Comparison of ENCODE assay signal across 19 cellular contexts in genomic region chr14:67733609-67734008, GRCh38. TPM values are rescaled to one million over a fixed set of nuclear protein-coding genes. Genes with fewer than 3 reads are reported as not detected.
"Had no signal": no experiment of that assay in that cellular context is flagged by ENCODE, and none has a peak within 500 bp of the region (broad histone marks: within the 10 kb centered on the region; RNA-seq: fewer than 3 reads in every experiment).

No MANE protein-coding gene starts in this region.

- DNase-seq: activated CD4-positive, alpha-beta memory T cell treated with anti-CD3 and anti-CD28 coated beads, Interleukin-2, amount 10 ng/mL, durations not matched to agents 7 days and 5 days; activated CD4-positive, alpha-beta T cell treated with anti-CD3 and anti-CD28 coated beads for 4 hours; activated effector memory CD4-positive, alpha-beta T cell treated with Interleukin-2 at 50 U/mL for 16 hours; activated T-cell treated with anti-CD3 and anti-CD28 coated beads, Interleukin-2, amount 50 U/mL, for 24 hours; midbrain; naive thymus-derived CD4-positive, alpha-beta T cell; posterior cingulate gyrus; stimulated activated CD4-positive, alpha-beta T cell treated with anti-CD3 and anti-CD28 coated beads, Interleukin-4, amount 100 ng/mL, for 4 hours; stimulated activated CD8-positive, alpha-beta memory T cell treated with anti-CD3 and anti-CD28 coated beads, Interleukin-4, amount 100 ng/mL, for 48 hours; stimulated activated naive CD4-positive, alpha-beta T cell treated with Interleukin-2 at 50 U/mL for 16 hours; substantia nigra; T-helper 2 cell; transverse colon had no signal

- FAIRE-seq: colon, endometrium had no signal

RNA-seq across cellular contexts. Expression of gene RDH12, which starts 31.9 kb away (rescaled TPM):
- total RNA-seq: activated CD4-positive, alpha-beta memory T cell treated with anti-CD3 and anti-CD28 coated beads, Interleukin-2, amount 10 ng/mL, durations not matched to agents 7 days and 5 days; activated naive CD4-positive, alpha-beta T cell treated with anti-CD3 and anti-CD28 coated beads, Interleukin-2, amount 50 U/mL, for 72 hours; cardiac septum; esophagus muscularis mucosa; naive thymus-derived CD4-positive, alpha-beta T cell; right atrium auricular region had no signal
